22 cellular contexts compared by ENCODE assay signal in genomic region chr2:142871396-142871795, GRCh38.
"Had no signal": no experiment of that assay in that cellular context is flagged by ENCODE, and none has a peak within 500 bp of the region (broad histone marks: within the 10 kb centered on the region; RNA-seq: fewer than 3 reads in every experiment).

No MANE protein-coding gene starts in this region.

- H3K4me1 Mint-ChIP-seq: nephron had no signal

- H3K36me3 Mint-ChIP-seq: activated naive CD8-positive, alpha-beta T cell had no signal

- H2AFZ ChIP-seq: hepatocyte had no signal

- H3K4me1 ChIP-seq: right atrium auricular region, uterus had no signal

- H3K79me2 ChIP-seq: hepatocyte had no signal

- H3K9me3 ChIP-seq: right atrium auricular region, tibial nerve, uterus had no signal

- ATAC-seq: activated CD8-positive, alpha-beta T cell treated with anti-CD3 and anti-CD28 coated beads for 36 hours; esophagus mucosa; left ventricle myocardium superior had no signal

- H3K27ac ChIP-seq: hepatocyte, right atrium auricular region, tibial nerve, uterus, VCaP had no signal

- DNase-seq: activated CD4-positive, alpha-beta T cell treated with anti-CD3 and anti-CD28 coated beads for 48 hours; activated CD8-positive, alpha-beta memory T cell treated with anti-CD3 and anti-CD28 coated beads, Interleukin-2, amount 50 U/mL, for 4 hours; activated CD8-positive, alpha-beta T cell treated with anti-CD3 and anti-CD28 coated beads for 36 hours; activated effector memory CD4-positive, alpha-beta T cell treated with anti-CD3 and anti-CD28 coated beads, Interleukin-2, amount 50 U/mL, for 16 hours; activated T-cell treated with anti-CD3 and anti-CD28 coated beads, Interleukin-2, amount 50 U/mL, for 48 hours; amniotic stem cell; left ventricle myocardium superior; mesendoderm; nucleus accumbens; stimulated activated CD4-positive, alpha-beta T cell treated with anti-CD3 and anti-CD28 coated beads, Interleukin-15, amount 100 ng/mL, for 24 hours; stimulated activated CD4-positive, alpha-beta T cell treated with anti-CD3 and anti-CD28 coated beads, Interleukin-4, amount 100 ng/mL, for 1 hour; stimulated activated naive CD4-positive, alpha-beta T cell; uterus had no signal

- H3K4me3 ChIP-seq: hepatocyte, right atrium auricular region, skin epidermis, tibial nerve, uterus had no signal

- H3K9me3 Mint-ChIP-seq: activated CD8-positive, alpha-beta T cell treated with anti-CD3 and anti-CD28 coated beads for 36 hours; nephron had no signal

- H3K27me3 ChIP-seq: hepatocyte, right atrium auricular region, tibial nerve, uterus had no signal

- H3K36me3 ChIP-seq: right atrium auricular region, tibial nerve, uterus had no signal

- H3K4me3 Mint-ChIP-seq: activated CD8-positive, alpha-beta T cell treated with anti-CD3 and anti-CD28 coated beads for 36 hours; activated naive CD8-positive, alpha-beta T cell; nephron had no signal

- H3K27ac Mint-ChIP-seq: activated CD8-positive, alpha-beta T cell treated with anti-CD3 and anti-CD28 coated beads for 36 hours; activated naive CD8-positive, alpha-beta T cell; nephron; progenitor cell of endocrine pancreas had no signal

- H3K4me2 ChIP-seq: hepatocyte had no signal

- H3K27me3 Mint-ChIP-seq: activated CD8-positive, alpha-beta T cell treated with anti-CD3 and anti-CD28 coated beads for 36 hours; progenitor cell of endocrine pancreas had no signal
